ENCODE assay signal across 10 cellular contexts in genomic region chr22:41957941-41958556, GRCh38. TPM values are rescaled to one million over a fixed set of nuclear protein-coding genes. Genes with fewer than 3 reads are reported as not detected.
DNase-seq lines count a peak whose midpoint lies in the region; ATAC-seq, FAIRE-seq and TF ChIP-seq lines count a peak whose summit lies in the region.
"Had no signal": no experiment of that assay in that cellular context is flagged by ENCODE, and none has a peak within 500 bp of the region (broad histone marks: within the 10 kb centered on the region; RNA-seq: fewer than 3 reads in every experiment).

No MANE protein-coding gene starts in this region.

- ATAC-seq in GM18517 (IDR thresholded peaks at IDR 0.05; ENCODE audit: unreplicated experiment) (peak; percentile 27), GM21786 (IDR thresholded peaks at IDR 0.05; ENCODE audit: unreplicated experiment) (no peak)

- no peak for TF ChIP-seq CTCF in endothelial cell of umbilical vein (IDR thresholded peaks at IDR 0.05; ENCODE audit: extremely low read depth in 1 of 2, insufficient read depth in 1 of 2, low read depth in 1 of 2, low read length in 2 of 2)
- peak; percentile 45 for TF ChIP-seq CTCF in neural crest cell (conservative IDR thresholded peaks at IDR 0.05)

- H3K27ac ChIP-seq in endothelial cell of umbilical vein (ENCODE audit: insufficient read depth, low read depth, low read length), result no peak overlapping the region
- no peak overlapping the region for H3K27ac ChIP-seq in small intestine (ENCODE audit: low read depth in 1 of 2, low read length in 1 of 2)

- no peak overlapping the region for H3K9ac ChIP-seq in endothelial cell of umbilical vein (replicated peaks; ENCODE audit: extremely low read depth, insufficient read depth, low read length)

- no peaks in the 10 kb centered on the region for H3K9me1 ChIP-seq in endothelial cell of umbilical vein (replicated peaks; ENCODE audit: control insufficient read depth, extremely low read depth, insufficient read depth, low read length)

- H3K4me3 Mint-ChIP-seq in neural crest cell, result no peak overlapping the region

- H3K27me3 ChIP-seq in endothelial cell of umbilical vein (ENCODE audit: control insufficient read depth in 2 of 2, insufficient read depth in 2 of 2, low read length in 2 of 2), result no peaks in the 10 kb centered on the region
- no peaks in the 10 kb centered on the region for H3K27me3 ChIP-seq in small intestine (ENCODE audit: control insufficient read depth in 2 of 2, insufficient read depth in 2 of 2, low read length in 2 of 2)

- no peaks in the 10 kb centered on the region for H3K36me3 Mint-ChIP-seq in neural crest cell (ENCODE audit: low read depth)

- no peaks in the 10 kb centered on the region for H3K79me2 ChIP-seq in endothelial cell of umbilical vein (ENCODE audit: control insufficient read depth, insufficient read depth, low read length)

- H2AFZ ChIP-seq in endothelial cell of umbilical vein (ENCODE audit: low read depth, low read length), result peak overlapping the region; percentile 65

- DNase-seq in Jurkat, Clone E6-1 (ENCODE audit: low read depth, low spot score), result no peak
- DNase-seq in endothelial cell of umbilical vein (ENCODE audit: low read depth, low spot score), result no peak
- no peak for DNase-seq in neural crest cell (ENCODE audit: low read depth, low spot score)
- DNase-seq in T-helper 9 cell, result no peak
- no peak for DNase-seq in small intestine
- no peak for DNase-seq in GM19239 (ENCODE audit: insufficient read length, low spot score)
- DNase-seq: NCI-H748 treated with DMSO at 0.1 percent for 48 hours had no signal

- peak overlapping the region; percentile 27 for H3K4me3 ChIP-seq in Jurkat, Clone E6-1 (ENCODE audit: low read length)
- no peak overlapping the region for H3K4me3 ChIP-seq in endothelial cell of umbilical vein (replicated peaks in 1 of 3; ENCODE audit: insufficient read depth in 1 of 3, low read depth in 1 of 3, low read length in 3 of 3)
- peak overlapping the region in 1 of 2 donors; percentile 21 for H3K4me3 ChIP-seq in small intestine (ENCODE audit: low read depth in 1 of 2, low read length in 2 of 2)

- dilution Hi-C loops in endothelial cell of umbilical vein (cut with MboI; ENCODE audit: extremely low pct_ligation_motif_present, low sequenced_read_pairs), result no loop called here

- no peak overlapping the region for H3K27ac Mint-ChIP-seq in neural crest cell (ENCODE audit: unreplicated experiment)

- intact Hi-C loops in endothelial cell of umbilical vein (cut with micrococcal nuclease), result loop anchor here (5.0 kb wide), 1 partner anchor 136 kb away; no protein-coding TSS in a partner anchor

- CTCF ChIA-PET in endothelial cell of umbilical vein (lab: Charles Lee), result interaction anchor here (3.3 kb wide), 1 partner anchor 261 kb away, joined by 15 read pairs; no protein-coding TSS in a partner anchor

- no peaks in the 10 kb centered on the region for H3K36me3 ChIP-seq in endothelial cell of umbilical vein (ENCODE audit: control insufficient read depth in 2 of 2, extremely low read depth in 1 of 2, insufficient read depth in 2 of 2, low read length in 2 of 2)
- no peaks in the 10 kb centered on the region for H3K36me3 ChIP-seq in small intestine (ENCODE audit: control insufficient read depth in 2 of 2, insufficient read depth in 2 of 2, low read length in 2 of 2)

- WGBS in small intestine, 3 donors, result 39 to 59% (median 44%) methylated on average over 20 to 23 of the region's 23 CpGs

- peaks cover 3% of the 10 kb centered on the region for H3K27me3 Mint-ChIP-seq in neural crest cell (ENCODE audit: low read depth)

- H3K4me1 Mint-ChIP-seq in neural crest cell, result peaks cover 18% of the 10 kb centered on the region

- H3K9me3 ChIP-seq in endothelial cell of umbilical vein (replicated peaks; ENCODE audit: control insufficient read depth, insufficient read depth, low read length) (no peaks in the 10 kb centered on the region), small intestine (ENCODE audit: control insufficient read depth, low read depth) (no peaks in the 10 kb centered on the region)

- no TSS peak for BruUV-seq in endothelial cell of umbilical vein (replicated peaks; lab: Mats Ljungman, UMichigan)

- H4K20me1 ChIP-seq in endothelial cell of umbilical vein (replicated peaks; ENCODE audit: control insufficient read depth, extremely low read depth, insufficient read depth, low read length), result no peaks in the 10 kb centered on the region

- no peaks in the 10 kb centered on the region for H3K9me3 Mint-ChIP-seq in neural crest cell

- no peak for FAIRE-seq in endothelial cell of umbilical vein (lab: Jason Lieb, UNC)
- no peak for FAIRE-seq in small intestine (lab: Jason Lieb, UNC)
- FAIRE-seq in GM19239 (lab: Jason Lieb, UNC), result no peak
- FAIRE-seq: HTR-8/SVneo had no signal

- no peaks in the 10 kb centered on the region for H3K4me1 ChIP-seq in endothelial cell of umbilical vein (ENCODE audit: control insufficient read depth, extremely low read depth, insufficient read depth, low read length)
- no peaks in the 10 kb centered on the region for H3K4me1 ChIP-seq in small intestine (ENCODE audit: control insufficient read depth in 2 of 2, insufficient read depth in 1 of 2, low read depth in 1 of 2, low read length in 1 of 2)

- POLR2A ChIA-PET in endothelial cell of umbilical vein (lab: Charles Lee), result no interaction called here

- no peak overlapping the region for H3K4me2 ChIP-seq in endothelial cell of umbilical vein (ENCODE audit: insufficient read depth, low read length)

- TF ChIP-seq POLR2A in endothelial cell of umbilical vein (IDR thresholded peaks at IDR 0.05; ENCODE audit: low read depth, low read length), result no peak

TF ChIP-seq in endothelial cell of umbilical vein, 7 proteins besides CTCF, POLR2A, EP300 and RAD21 (continues in another document):
- TF ChIP-seq, protein P1, sequence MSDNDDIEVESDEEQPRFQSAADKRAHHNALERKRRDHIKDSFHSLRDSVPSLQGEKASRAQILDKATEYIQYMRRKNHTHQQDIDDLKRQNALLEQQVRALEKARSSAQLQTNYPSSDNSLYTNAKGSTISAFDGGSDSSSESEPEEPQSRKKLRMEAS (IDR thresholded peaks at IDR 0.05; ENCODE audit: insufficient read depth, insufficient read length), result no peak
- TF ChIP-seq MYC (IDR thresholded peaks at IDR 0.05; ENCODE audit: low read depth, low read length) (no peak), FOS (IDR thresholded peaks at IDR 0.05; ENCODE audit: borderline replicate concordance, insufficient read depth, low read length) (no peak)

RNA-seq across cellular contexts. Expression of gene CENPM, which starts 11.1 kb away (rescaled TPM):
- 99.6 TPM for polyA plus RNA-seq in Jurkat, Clone E6-1 (2012; ENCODE audit: insufficient read depth, insufficient read length)
- total RNA-seq in endothelial cell of umbilical vein (30.4 and 34.5 TPM in 2 replicates), neural crest cell (47.3 and 48.9 TPM in 2 replicates)
- polyA plus RNA-seq in endothelial cell of umbilical vein (37.4 and 51.0 TPM in 2 replicates), small intestine (10 to 100 TPM in 1 of 3 donors, 1 to 10 TPM in 2; 2.2 to 42.0 (median 4.7) TPM)
- polyA plus RNA-seq in endothelial cell of umbilical vein (2011; cell fraction: cytosol; rRNA removed), result 38.9 and 40.2 TPM in 2 replicates
- polyA plus RNA-seq in endothelial cell of umbilical vein (2011; cell fraction: nucleus; rRNA removed), result 38.4 and 38.5 TPM in 2 replicates
- 9.5 and 17.5 TPM in 2 replicates for polyA plus RNA-seq in endothelial cell of umbilical vein (2012)
- polyA minus RNA-seq in endothelial cell of umbilical vein, result 24.9 and 25.2 TPM in 2 replicates
- polyA minus RNA-seq in endothelial cell of umbilical vein (2011; cell fraction: cytosol; rRNA and poly(A)+ RNA removed), result 45.4 TPM
- 16.9 and 20.1 TPM in 2 replicates for polyA minus RNA-seq in endothelial cell of umbilical vein (2011; cell fraction: nucleus; rRNA and poly(A)+ RNA removed)

RNA-seq across cellular contexts. Expression of gene SEPTIN3, which starts 11.2 kb away (rescaled TPM):
- polyA plus RNA-seq in Jurkat, Clone E6-1 (2012; ENCODE audit: insufficient read depth, insufficient read length), result 26.3 TPM
- total RNA-seq in endothelial cell of umbilical vein (0.18 TPM in 1 of 2 replicates, not detected in the other), neural crest cell (71.5 and 75.0 TPM in 2 replicates)
- polyA plus RNA-seq in endothelial cell of umbilical vein (0.05 and 0.08 TPM in 2 replicates), small intestine (1 to 10 TPM in 1 of 3 donors, under 1 TPM in 1, not detected in 1; 0.81 to 1.2 TPM)
- polyA plus RNA-seq in endothelial cell of umbilical vein (2011; cell fraction: cytosol; rRNA removed), result 0.05 and 0.11 TPM in 2 replicates
- 0.05 and 0.11 TPM in 2 replicates for polyA plus RNA-seq in endothelial cell of umbilical vein (2011; cell fraction: nucleus; rRNA removed)
- 0.19 and 0.57 TPM in 2 replicates for polyA plus RNA-seq in endothelial cell of umbilical vein (2012)
- polyA minus RNA-seq in endothelial cell of umbilical vein, result 0.19 TPM in 1 of 2 replicates, not detected in the other
- 0.41 TPM for polyA minus RNA-seq in endothelial cell of umbilical vein (2011; cell fraction: cytosol; rRNA and poly(A)+ RNA removed)
- 0.10 TPM in 1 of 2 replicates, not detected in the other for polyA minus RNA-seq in endothelial cell of umbilical vein (2011; cell fraction: nucleus; rRNA and poly(A)+ RNA removed)

RNA-seq across cellular contexts. Expression of gene TNFRSF13C, which starts 31.4 kb away (rescaled TPM):
- 4.0 TPM for polyA plus RNA-seq in Jurkat, Clone E6-1 (2012; ENCODE audit: insufficient read depth, insufficient read length)
- total RNA-seq in endothelial cell of umbilical vein (0.51 and 0.81 TPM in 2 replicates), neural crest cell (4.0 and 4.4 TPM in 2 replicates)
- polyA plus RNA-seq in endothelial cell of umbilical vein (0.19 and 0.27 TPM in 2 replicates), small intestine (1 to 10 TPM in 1 of 3 donors, under 1 TPM in 1, not detected in 1; 0.54 to 1.3 TPM)
- polyA plus RNA-seq in endothelial cell of umbilical vein (2011; cell fraction: cytosol; rRNA removed), result 0.08 and 0.11 TPM in 2 replicates
- polyA plus RNA-seq in endothelial cell of umbilical vein (2011; cell fraction: nucleus; rRNA removed), result 1.2 and 1.3 TPM in 2 replicates
- polyA plus RNA-seq in endothelial cell of umbilical vein (2012), result 0.08 TPM in 1 of 2 replicates, not detected in the other
- polyA minus RNA-seq in endothelial cell of umbilical vein, result 0.17 and 0.34 TPM in 2 replicates
- polyA minus RNA-seq in endothelial cell of umbilical vein (2011; cell fraction: cytosol; rRNA and poly(A)+ RNA removed), result not detected
- 0.29 and 0.38 TPM in 2 replicates for polyA minus RNA-seq in endothelial cell of umbilical vein (2011; cell fraction: nucleus; rRNA and poly(A)+ RNA removed)

RNA-seq across cellular contexts. Expression of gene WBP2NL, which starts 40.5 kb away (rescaled TPM):
- polyA plus RNA-seq in Jurkat, Clone E6-1 (2012; ENCODE audit: insufficient read depth, insufficient read length), result not detected
- total RNA-seq in endothelial cell of umbilical vein (0.27 TPM in 1 of 2 replicates, not detected in the other), neural crest cell (not detected in 2 replicates)
- polyA plus RNA-seq in endothelial cell of umbilical vein (0.08 and 0.13 TPM in 2 replicates), small intestine (1 to 10 TPM in 2 of 3 donors, under 1 TPM in 1; 0.52 to 2.2 (median 1.6) TPM)
- polyA plus RNA-seq in endothelial cell of umbilical vein (2011; cell fraction: cytosol; rRNA removed), result 0.05 and 0.10 TPM in 2 replicates
- 0.17 and 0.39 TPM in 2 replicates for polyA plus RNA-seq in endothelial cell of umbilical vein (2011; cell fraction: nucleus; rRNA removed)
- polyA plus RNA-seq in endothelial cell of umbilical vein (2012), result 0.15 TPM in 1 of 2 replicates, not detected in the other
- 0.42 TPM in 1 of 2 replicates, not detected in the other for polyA minus RNA-seq in endothelial cell of umbilical vein
- not detected for polyA minus RNA-seq in endothelial cell of umbilical vein (2011; cell fraction: cytosol; rRNA and poly(A)+ RNA removed)
- 0.19 TPM in 1 of 2 replicates, not detected in the other for polyA minus RNA-seq in endothelial cell of umbilical vein (2011; cell fraction: nucleus; rRNA and poly(A)+ RNA removed)

Comparison
In these comparisons a context has a peak if more than half of its experiments do, and no peak if none do; other contexts are left out.
1. RNA of gene SEPTIN3, which starts 11.2 kb away (total RNA-seq): 71.5 to 75.0 TPM in neural crest cell; 0.18 TPM in endothelial cell of umbilical vein; every median in the first group is over 10 times any median in the second.